1 cellular context compared by ENCODE assay signal in the genomic region with DNA sequence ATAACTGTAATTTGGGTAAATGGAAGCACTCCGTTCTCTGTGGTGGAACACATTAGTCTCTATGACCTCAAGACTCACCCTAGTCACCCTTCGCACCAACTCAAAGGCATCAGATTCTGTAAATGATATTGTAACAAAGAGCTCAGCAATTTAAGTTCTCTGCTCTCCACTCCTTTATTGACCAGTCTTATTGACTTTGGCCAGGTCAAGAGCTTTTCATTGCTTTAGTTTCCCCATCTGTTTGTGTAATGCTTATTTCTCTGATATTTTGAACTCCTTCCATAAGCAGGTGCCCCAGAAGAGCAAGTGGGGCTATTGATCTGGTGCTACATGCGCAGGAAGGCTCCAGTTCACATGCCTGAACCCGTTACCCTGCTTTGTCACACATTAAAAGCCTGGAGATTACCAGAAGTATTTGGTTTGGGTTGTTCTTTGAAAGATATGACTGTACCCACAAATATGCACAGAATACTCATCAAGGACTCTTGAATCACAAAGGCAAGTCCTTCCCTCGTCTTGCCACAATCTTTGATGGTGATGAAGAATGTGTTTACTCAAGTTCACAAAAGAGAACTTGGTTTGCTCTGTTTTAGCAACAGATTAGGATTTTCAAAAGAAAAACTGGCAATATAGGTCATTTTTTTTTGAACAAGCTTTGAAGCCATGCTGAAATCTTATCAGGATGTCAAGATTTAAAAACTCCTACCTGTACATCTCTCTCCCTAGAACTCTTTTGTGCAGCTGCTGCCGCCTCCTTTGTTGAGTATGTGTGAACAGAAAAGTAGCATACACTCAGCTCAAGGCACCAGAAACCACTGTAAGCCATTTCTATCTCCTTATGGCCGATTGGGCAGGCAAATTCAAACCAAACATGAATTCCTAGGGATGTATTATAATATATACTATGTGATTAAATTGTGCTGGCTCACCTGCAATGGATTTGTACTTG.
TF ChIP-seq lines count a peak whose summit lies in the region.

No MANE protein-coding gene starts in this region.

TF ChIP-seq in HepG2, 621 proteins besides CTCF, POLR2A, EP300 and RAD21 (continued from another document):
- TF ChIP-seq, protein P1, sequence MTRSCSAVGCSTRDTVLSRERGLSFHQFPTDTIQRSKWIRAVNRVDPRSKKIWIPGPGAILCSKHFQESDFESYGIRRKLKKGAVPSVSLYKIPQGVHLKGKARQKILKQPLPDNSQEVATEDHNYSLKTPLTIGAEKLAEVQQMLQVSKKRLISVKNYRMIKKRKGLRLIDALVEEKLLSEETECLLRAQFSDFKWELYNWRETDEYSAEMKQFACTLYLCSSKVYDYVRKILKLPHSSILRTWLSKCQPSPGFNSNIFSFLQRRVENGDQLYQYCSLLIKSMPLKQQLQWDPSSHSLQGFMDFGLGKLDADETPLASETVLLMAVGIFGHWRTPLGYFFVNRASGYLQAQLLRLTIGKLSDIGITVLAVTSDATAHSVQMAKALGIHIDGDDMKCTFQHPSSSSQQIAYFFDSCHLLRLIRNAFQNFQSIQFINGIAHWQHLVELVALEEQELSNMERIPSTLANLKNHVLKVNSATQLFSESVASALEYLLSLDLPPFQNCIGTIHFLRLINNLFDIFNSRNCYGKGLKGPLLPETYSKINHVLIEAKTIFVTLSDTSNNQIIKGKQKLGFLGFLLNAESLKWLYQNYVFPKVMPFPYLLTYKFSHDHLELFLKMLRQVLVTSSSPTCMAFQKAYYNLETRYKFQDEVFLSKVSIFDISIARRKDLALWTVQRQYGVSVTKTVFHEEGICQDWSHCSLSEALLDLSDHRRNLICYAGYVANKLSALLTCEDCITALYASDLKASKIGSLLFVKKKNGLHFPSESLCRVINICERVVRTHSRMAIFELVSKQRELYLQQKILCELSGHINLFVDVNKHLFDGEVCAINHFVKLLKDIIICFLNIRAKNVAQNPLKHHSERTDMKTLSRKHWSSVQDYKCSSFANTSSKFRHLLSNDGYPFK (CRISPR knock-in tag; IDR thresholded peaks at IDR 0.05; ENCODE audit: borderline replicate concordance): no peak
- TF ChIP-seq TP53 (CRISPR knock-in tag; conservative IDR thresholded peaks at IDR 0.05): no peak
- no peak for TF ChIP-seq DMAP1 (CRISPR knock-in tag; IDR thresholded peaks at IDR 0.05)
- TF ChIP-seq ZFP36L1 (CRISPR knock-in tag; IDR thresholded peaks at IDR 0.05): no peak
- TF ChIP-seq ZNF235 (CRISPR knock-in tag; IDR thresholded peaks at IDR 0.05; ENCODE audit: borderline replicate concordance): no peak
- TF ChIP-seq KAT2B (IDR thresholded peaks at IDR 0.05; ENCODE audit: borderline replicate concordance, low read depth, low read length): 0 out of 2 replicates have a peak, but pooled peaks have one; percentile 18
- TF ChIP-seq, protein P2, sequence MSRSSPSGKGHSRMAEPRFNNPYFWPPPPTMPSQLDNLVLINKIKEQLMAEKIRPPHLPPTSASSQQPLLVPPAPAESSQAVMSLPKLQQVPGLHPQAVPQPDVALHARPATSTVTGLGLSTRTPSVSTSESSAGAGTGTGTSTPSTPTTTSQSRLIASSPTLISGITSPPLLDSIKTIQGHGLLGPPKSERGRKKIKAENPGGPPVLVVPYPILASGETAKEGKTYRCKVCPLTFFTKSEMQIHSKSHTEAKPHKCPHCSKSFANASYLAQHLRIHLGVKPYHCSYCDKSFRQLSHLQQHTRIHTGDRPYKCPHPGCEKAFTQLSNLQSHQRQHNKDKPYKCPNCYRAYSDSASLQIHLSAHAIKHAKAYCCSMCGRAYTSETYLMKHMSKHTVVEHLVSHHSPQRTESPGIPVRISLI (CRISPR knock-in tag; IDR thresholded peaks at IDR 0.05; ENCODE audit: borderline replicate concordance): peak; percentile 65
- no peak for TF ChIP-seq MEF2D (CRISPR knock-in tag; IDR thresholded peaks at IDR 0.05)
- no peak for TF ChIP-seq ZNF124 (CRISPR knock-in tag; IDR thresholded peaks at IDR 0.05)
- peak; percentile 82 for TF ChIP-seq JUN (CRISPR knock-in tag; IDR thresholded peaks at IDR 0.05)
- TF ChIP-seq ZNF24 (IDR thresholded peaks at IDR 0.05): no peak
- TF ChIP-seq NFKBIZ (CRISPR knock-in tag; IDR thresholded peaks at IDR 0.05): no peak
